ENCODE assay signal across 14 cellular contexts in the genomic region with DNA sequence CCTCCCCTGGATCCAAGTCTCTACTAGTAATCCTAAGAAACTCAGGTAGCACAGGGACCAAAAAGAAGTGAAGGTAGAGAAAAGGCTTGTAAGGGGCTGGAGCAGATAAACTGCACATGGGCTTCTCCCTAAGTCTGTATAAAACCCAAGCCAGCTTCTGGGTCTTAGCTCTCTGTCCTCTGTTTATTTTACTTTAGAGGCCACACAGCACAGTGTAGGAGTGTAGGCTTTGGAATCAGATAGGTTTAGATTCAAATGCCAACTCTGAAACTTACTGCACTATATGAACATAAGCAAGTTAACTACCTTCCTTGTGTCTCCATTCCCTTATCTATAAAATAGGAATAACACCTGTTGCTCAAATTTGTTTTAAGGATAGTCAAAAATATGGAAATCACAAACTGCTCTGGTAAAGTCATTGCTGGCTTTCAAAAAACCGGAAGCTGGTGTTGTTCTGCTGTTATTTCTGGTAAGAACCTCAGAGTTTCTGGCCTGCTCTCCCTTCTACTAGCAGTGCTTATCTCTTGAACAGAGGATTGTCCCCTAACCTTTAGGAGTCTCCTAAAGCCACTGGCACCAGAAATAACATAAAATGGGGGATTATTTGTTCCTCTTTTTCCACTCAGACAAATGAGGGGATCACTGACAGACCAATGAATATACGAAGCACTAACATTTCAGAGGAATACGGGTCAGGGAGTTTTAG.
"Had no signal": no experiment of that assay in that cellular context is flagged by ENCODE, and none has a peak within 500 bp of the region (broad histone marks: within the 10 kb centered on the region; RNA-seq: fewer than 3 reads in every experiment).

No MANE protein-coding gene starts in this region.

- H3K9me3 Mint-ChIP-seq: immature natural killer cell; naive thymus-derived CD4-positive, alpha-beta T cell; stimulated activated naive B cell treated with anti-CD40 and anti-IgM and Interleukin-4, amounts not matched to agents 10 μg/mL and 1 μg/mL and 100 μg/mL, for 72 hours; T-helper 2 cell treated with Interferon-gamma antibody and Interleukin-4, amounts not matched to agents 5 μg/mL and 100 μg/mL, for 36 hours had no signal

- ATAC-seq: left colon; naive thymus-derived CD4-positive, alpha-beta T cell; right cardiac atrium; stimulated activated naive B cell treated with anti-CD40 and anti-IgM and Interleukin-4, amounts not matched to agents 10 μg/mL and 1 μg/mL and 100 μg/mL, for 72 hours had no signal

- H3K4me3 Mint-ChIP-seq: activated naive CD8-positive, alpha-beta T cell; immature natural killer cell; naive thymus-derived CD4-positive, alpha-beta T cell; stimulated activated naive B cell treated with anti-CD40 and anti-IgM and Interleukin-4, amounts not matched to agents 10 μg/mL and 1 μg/mL and 100 μg/mL, for 72 hours; T-helper 2 cell treated with Interferon-gamma antibody and Interleukin-4, amounts not matched to agents 5 μg/mL and 100 μg/mL, for 36 hours had no signal

- DNase-seq: activated CD4-positive, alpha-beta T cell treated with anti-CD3 and anti-CD28 coated beads for 48 hours; activated effector memory CD4-positive, alpha-beta T cell treated with anti-CD3 and anti-CD28 coated beads, Interleukin-2, amount 50 U/mL, for 16 hours; anterior cingulate cortex; esophagus squamous epithelium; foreskin fibroblast; immature natural killer cell; left colon; naive thymus-derived CD4-positive, alpha-beta T cell; small intestine; stimulated activated naive B cell treated with anti-CD40 and anti-IgM and Interleukin-4, amounts not matched to agents 10 μg/mL and 1 μg/mL and 100 μg/mL, for 72 hours; transverse colon had no signal

- H3K27me3 Mint-ChIP-seq: activated naive CD8-positive, alpha-beta T cell; naive thymus-derived CD4-positive, alpha-beta T cell; stimulated activated naive B cell treated with anti-CD40 and anti-IgM and Interleukin-4, amounts not matched to agents 10 μg/mL and 1 μg/mL and 100 μg/mL, for 72 hours had no signal

- H3K4me1 Mint-ChIP-seq: immature natural killer cell; naive thymus-derived CD4-positive, alpha-beta T cell had no signal

- H3K27ac Mint-ChIP-seq: activated naive CD8-positive, alpha-beta T cell; stimulated activated naive B cell treated with anti-CD40 and anti-IgM and Interleukin-4, amounts not matched to agents 10 μg/mL and 1 μg/mL and 100 μg/mL, for 72 hours; T-helper 2 cell treated with Interferon-gamma antibody and Interleukin-4, amounts not matched to agents 5 μg/mL and 100 μg/mL, for 36 hours had no signal
